ENCODE assay signal across 17 cellular contexts in genomic region chr13:45258339-45258685, GRCh38. TPM values are rescaled to one million over a fixed set of nuclear protein-coding genes. Genes with fewer than 3 reads are reported as not detected.
DNase-seq lines count a peak whose midpoint lies in the region; ATAC-seq and TF ChIP-seq lines count a peak whose summit lies in the region.
"Had no signal": no experiment of that assay in that cellular context is flagged by ENCODE, and none has a peak within 500 bp of the region (broad histone marks: within the 10 kb centered on the region; RNA-seq: fewer than 3 reads in every experiment).

No MANE protein-coding gene starts in this region.

- H3K4me1 ChIP-seq in ACC112 (ENCODE audit: control insufficient read depth, insufficient read depth, low read length, unreplicated experiment) (peaks cover 20% of the 10 kb centered on the region), lung (ENCODE audit: control insufficient read depth in 2 of 2, insufficient read depth in 2 of 2, low read length in 2 of 2) (peaks cover 0 to 4% of the 10 kb centered on the region in 2 donors)

- no peaks in the 10 kb centered on the region for H3K79me2 ChIP-seq in ACC112 (ENCODE audit: control insufficient read depth, insufficient read depth, low read length, unreplicated experiment)

- no peak overlapping the region for H2AFZ ChIP-seq in ACC112 (ENCODE audit: low read length, unreplicated experiment)

- H3K4me3 ChIP-seq in ACC112 (ENCODE audit: low read depth, low read length) (no peak overlapping the region), choroid plexus epithelial cell (ENCODE audit: low read depth, low read length) (no peak overlapping the region), lung (no peak overlapping the region)

- H3K27me3 ChIP-seq in ACC112 (ENCODE audit: insufficient read depth, low read length) (no peaks in the 10 kb centered on the region), lung (ENCODE audit: control insufficient read depth, insufficient read depth) (no peaks in the 10 kb centered on the region)

- DNase-seq in M059J (ENCODE audit: low read depth) (peak; percentile 57), choroid plexus epithelial cell (ENCODE audit: low read depth) (peak; percentile 52), lung (ENCODE audit: low spot score) (peak; percentile 83)
- DNase-seq in activated naive CD4-positive, alpha-beta T cell (lab: John Stamatoyannopoulos, UW) = no peak
- DNase-seq: activated CD8-positive, alpha-beta memory T cell treated with anti-CD3 and anti-CD28 coated beads, Interleukin-2, amount 50 U/mL, for 4 hours; activated naive CD4-positive, alpha-beta T cell treated with anti-CD3 and anti-CD28 coated beads for 36 hours; effector CD8-positive, alpha-beta T cell; naive B cell; NCI-H2081; NCI-H774; stimulated activated naive CD4-positive, alpha-beta T cell treated with Interleukin-2 at 50 U/mL for 16 hours had no signal

- TF ChIP-seq CTCF in choroid plexus epithelial cell (conservative IDR thresholded peaks at IDR 0.05; ENCODE audit: low read depth, low read length) = no peak
- no peak for TF ChIP-seq CTCF in lung (IDR thresholded peaks at IDR 0.05; ENCODE audit: control extremely low read depth, extremely low read depth)

- no peaks in the 10 kb centered on the region for H3K36me3 ChIP-seq in ACC112 (ENCODE audit: insufficient read depth, low read length)
- no peaks in the 10 kb centered on the region for H3K36me3 ChIP-seq in lung (ENCODE audit: control insufficient read depth in 2 of 2, insufficient read depth in 2 of 2, low read length in 2 of 2)

- WGBS in lung, 2 donors = 70 to 74% methylated on average over 3 of the region's 3 CpGs

- H3K9me3 ChIP-seq in lung (ENCODE audit: control insufficient read depth in 2 of 2, insufficient read depth in 1 of 2, low read length in 1 of 2) = no peaks in the 10 kb centered on the region

- ATAC-seq in lung (ENCODE audit: insufficient read depth, low FRiP score) (peak; percentile 62), HG02852 (IDR thresholded peaks at IDR 0.05; ENCODE audit: unreplicated experiment) (no peak), HG03045 (IDR thresholded peaks at IDR 0.05; ENCODE audit: unreplicated experiment) (no peak), HG03196 (IDR thresholded peaks at IDR 0.05; ENCODE audit: unreplicated experiment) (no peak)

- peak overlapping the region; percentile 28 for H3K27ac ChIP-seq in ACC112 (ENCODE audit: low read depth, low read length)
- H3K27ac ChIP-seq in lung (ENCODE audit: low read depth in 1 of 2, low read length in 1 of 2) = no peak overlapping the region

RNA-seq across cellular contexts. Expression of gene KCTD4, which starts 57.5 kb away (rescaled TPM):
- 0.05 and 0.22 TPM in 2 replicates for total RNA-seq in M059J (2014; rRNA removed; shearing (Covaris generic))
- total RNA-seq in lung = not detected
- polyA plus RNA-seq in lung = not detected
- total RNA-seq: activated naive CD4-positive, alpha-beta T cell treated with anti-CD3 and anti-CD28 coated beads for 36 hours; bronchial epithelial cell had no signal
- polyA plus RNA-seq: IgD-negative memory B cell had no signal

Comparison
In these comparisons a context has a peak if more than half of its experiments do, and no peak if none do; other contexts are left out.
1. DNase-seq: peak in M059J (single experiment), choroid plexus epithelial cell (single experiment) and lung (single experiment); none in activated naive CD4-positive, alpha-beta T cell (0 of 4).